1 cellular context compared by ENCODE assay signal in genomic region chr4:184448828-184449227, GRCh38.
TF ChIP-seq lines count a peak whose summit lies in the region.

No MANE protein-coding gene starts in this region.

TF ChIP-seq in IMR-90, 13 proteins besides CTCF, POLR2A, EP300 and RAD21 (continued from another document):
- TF ChIP-seq RFX5 (IDR thresholded peaks at IDR 0.05; ENCODE audit: low read depth, low read length) (no peak), MAFK (IDR thresholded peaks at IDR 0.05; ENCODE audit: low read depth, low read length) (no peak), FOS (IDR thresholded peaks at IDR 0.05; ENCODE audit: low read depth, low read length) (no peak), CHD1 (IDR thresholded peaks at IDR 0.05; ENCODE audit: low read depth, low read length) (no peak), NFE2L2 (IDR thresholded peaks at IDR 0.05; ENCODE audit: low read depth, low read length) (no peak), SMC3 (IDR thresholded peaks at IDR 0.05; ENCODE audit: low read depth, low read length) (no peak), MXI1 (IDR thresholded peaks at IDR 0.05; ENCODE audit: borderline replicate concordance, low read depth, low read length) (no peak), RCOR1 (IDR thresholded peaks at IDR 0.05; ENCODE audit: insufficient replicate concordance, low read length) (no peak), BHLHE40 (IDR thresholded peaks at IDR 0.05; ENCODE audit: low read depth, low read length) (no peak)
- TF ChIP-seq, protein P1, sequence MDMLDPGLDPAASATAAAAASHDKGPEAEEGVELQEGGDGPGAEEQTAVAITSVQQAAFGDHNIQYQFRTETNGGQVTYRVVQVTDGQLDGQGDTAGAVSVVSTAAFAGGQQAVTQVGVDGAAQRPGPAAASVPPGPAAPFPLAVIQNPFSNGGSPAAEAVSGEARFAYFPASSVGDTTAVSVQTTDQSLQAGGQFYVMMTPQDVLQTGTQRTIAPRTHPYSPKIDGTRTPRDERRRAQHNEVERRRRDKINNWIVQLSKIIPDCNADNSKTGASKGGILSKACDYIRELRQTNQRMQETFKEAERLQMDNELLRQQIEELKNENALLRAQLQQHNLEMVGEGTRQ (IDR thresholded peaks at IDR 0.05; ENCODE audit: low read depth, low read length), result no peak
